In genomic region chr11:27362749-27363575, GRCh38 we compare ENCODE assay signal across 8 cellular contexts. TPM values are rescaled to one million over a fixed set of nuclear protein-coding genes. Genes with fewer than 3 reads are reported as not detected.
DNase-seq lines count a peak whose midpoint lies in the region; ATAC-seq, FAIRE-seq and TF ChIP-seq lines count a peak whose summit lies in the region.

A gene with protein sequence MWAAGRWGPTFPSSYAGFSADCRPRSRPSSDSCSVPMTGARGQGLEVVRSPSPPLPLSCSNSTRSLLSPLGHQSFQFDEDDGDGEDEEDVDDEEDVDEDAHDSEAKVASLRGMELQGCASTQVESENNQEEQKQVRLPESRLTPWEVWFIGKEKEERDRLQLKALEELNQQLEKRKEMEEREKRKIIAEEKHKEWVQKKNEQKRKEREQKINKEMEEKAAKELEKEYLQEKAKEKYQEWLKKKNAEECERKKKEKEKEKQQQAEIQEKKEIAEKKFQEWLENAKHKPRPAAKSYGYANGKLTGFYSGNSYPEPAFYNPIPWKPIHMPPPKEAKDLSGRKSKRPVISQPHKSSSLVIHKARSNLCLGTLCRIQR (minus strand): TSS chr11:27363215. CDS start chr11:27363194, 21 bp downstream.

- POLR2A ChIA-PET in RWPE1 (lab: Yijun Ruan, JAX; ENCODE audit: low non-redundant PET), result interaction anchor here (0.7 kb wide), 1 partner anchor 135 kb away, joined by 3 read pairs; no protein-coding TSS in a partner anchor

- no peaks in the 10 kb centered on the region for H3K27me3 Mint-ChIP-seq in activated T-helper 17 cell treated with anti-CD3 and anti-CD28 coated beads, Interleukin-2, amount 50 U/mL, for 72 hours
- H3K27me3 Mint-ChIP-seq in natural killer cell (ENCODE audit: low read depth in 2 of 2), result peaks cover 0 to 7% of the 10 kb centered on the region in 2 donors
- no peaks in the 10 kb centered on the region for H3K27me3 Mint-ChIP-seq in stimulated activated naive B cell treated with anti-CD40 and anti-IgM and Interleukin-4, amounts not matched to agents 10 μg/mL and 1 μg/mL and 100 μg/mL, for 72 hours

- peak; percentile 99 for ATAC-seq in activated T-helper 17 cell treated with anti-CD3 and anti-CD28 coated beads, Interleukin-2, amount 50 U/mL, for 72 hours (replicated peaks)
- peak; percentile 96 to 99 (median 99) for ATAC-seq in natural killer cell
- ATAC-seq in stimulated activated naive B cell treated with anti-CD40 and anti-IgM and Interleukin-4, amounts not matched to agents 10 μg/mL and 1 μg/mL and 100 μg/mL, for 72 hours (replicated peaks), result peak; percentile 99

- no peak for FAIRE-seq in H54 (lab: Jason Lieb, UNC)

- TF ChIP-seq POLR2A in H54 (IDR thresholded peaks at IDR 0.05; ENCODE audit: low read depth, low read length), result peak; percentile 55

- H3K4me1 Mint-ChIP-seq in activated T-helper 17 cell treated with anti-CD3 and anti-CD28 coated beads, Interleukin-2, amount 50 U/mL, for 72 hours, result peaks cover 10% of the 10 kb centered on the region
- H3K4me1 Mint-ChIP-seq in natural killer cell, result peaks cover 19 to 23% of the 10 kb centered on the region in 2 donors
- peaks cover 16 to 24% of the 10 kb centered on the region in 2 donors for H3K4me1 Mint-ChIP-seq in stimulated activated naive B cell treated with anti-CD40 and anti-IgM and Interleukin-4, amounts not matched to agents 10 μg/mL and 1 μg/mL and 100 μg/mL, for 72 hours

- CTCF ChIA-PET in RWPE1 (lab: Yijun Ruan, JAX), result no interaction called here

- H3K27ac Mint-ChIP-seq in activated T-helper 17 cell treated with anti-CD3 and anti-CD28 coated beads, Interleukin-2, amount 50 U/mL, for 72 hours, result peak within 1 kb of the TSS; percentile 95
- peak within 1 kb of the TSS; percentile 81 to 86 for H3K27ac Mint-ChIP-seq in natural killer cell
- peak within 1 kb of the TSS; percentile 94 for H3K27ac Mint-ChIP-seq in stimulated activated naive B cell treated with anti-CD40 and anti-IgM and Interleukin-4, amounts not matched to agents 10 μg/mL and 1 μg/mL and 100 μg/mL, for 72 hours

- H3K9me3 Mint-ChIP-seq in activated T-helper 17 cell treated with anti-CD3 and anti-CD28 coated beads, Interleukin-2, amount 50 U/mL, for 72 hours, result no peaks in the 10 kb centered on the region
- H3K9me3 Mint-ChIP-seq in natural killer cell, result no peaks in the 10 kb centered on the region
- H3K9me3 Mint-ChIP-seq in stimulated activated naive B cell treated with anti-CD40 and anti-IgM and Interleukin-4, amounts not matched to agents 10 μg/mL and 1 μg/mL and 100 μg/mL, for 72 hours, result no peaks in the 10 kb centered on the region

- H3K4me3 Mint-ChIP-seq in activated T-helper 17 cell treated with anti-CD3 and anti-CD28 coated beads, Interleukin-2, amount 50 U/mL, for 72 hours, result peak within 1 kb of the TSS; percentile 95
- H3K4me3 Mint-ChIP-seq in natural killer cell, result peak within 1 kb of the TSS; percentile 89
- peak within 1 kb of the TSS; percentile 93 to 97 for H3K4me3 Mint-ChIP-seq in stimulated activated naive B cell treated with anti-CD40 and anti-IgM and Interleukin-4, amounts not matched to agents 10 μg/mL and 1 μg/mL and 100 μg/mL, for 72 hours

- H3K36me3 Mint-ChIP-seq in activated T-helper 17 cell treated with anti-CD3 and anti-CD28 coated beads, Interleukin-2, amount 50 U/mL, for 72 hours (ENCODE audit: low read depth), result no peaks in the 10 kb centered on the region
- H3K36me3 Mint-ChIP-seq in natural killer cell, result no peaks in the 10 kb centered on the region
- H3K36me3 Mint-ChIP-seq in stimulated activated naive B cell treated with anti-CD40 and anti-IgM and Interleukin-4, amounts not matched to agents 10 μg/mL and 1 μg/mL and 100 μg/mL, for 72 hours, result no peaks in the 10 kb centered on the region

- intact Hi-C loops in natural killer cell (cut with micrococcal nuclease), result loop anchor here (1.0 kb wide), 1 partner anchor 143 kb away; the partner anchor contains the start of gene LIN7C

- DNase-seq in ELF-1 (ENCODE audit: low read depth, low spot score) (peak; percentile 96), H54 (ENCODE audit: insufficient read length, low spot score) (peak; percentile 90), LNCaP clone FGC (ENCODE audit: low read depth) (peak; percentile 62), RWPE1 (ENCODE audit: low spot score) (peak; percentile 92), fibroblast of mammary gland (ENCODE audit: low read depth) (peak; percentile 88), natural killer cell (peak; percentile 82)
- peak; percentile 87 for DNase-seq in stimulated activated naive B cell treated with anti-CD40 and anti-IgM and Interleukin-4, amounts not matched to agents 10 μg/mL and 1 μg/mL and 100 μg/mL, for 72 hours

- H3K4me3 ChIP-seq in LNCaP clone FGC (ENCODE audit: low read depth, low read length) (peak within 1 kb of the TSS; percentile 80), fibroblast of mammary gland (ENCODE audit: control insufficient read depth, low read depth, low read length) (peak within 1 kb of the TSS; percentile 79)

- peak within 1 kb of the TSS; percentile 75 for H3K27ac ChIP-seq in RWPE1

- TF ChIP-seq CTCF in LNCaP clone FGC (IDR thresholded peaks at IDR 0.05; ENCODE audit: control insufficient read depth, extremely low read depth, insufficient read depth), result no peak
- TF ChIP-seq CTCF in RWPE1 (conservative IDR thresholded peaks at IDR 0.05; ENCODE audit: low read depth), result no peak
- no peak for TF ChIP-seq CTCF in fibroblast of mammary gland (conservative IDR thresholded peaks at IDR 0.05; ENCODE audit: control insufficient read depth, insufficient read depth, low read depth, low read length)
- no peak for TF ChIP-seq CTCF in natural killer cell (IDR thresholded peaks at IDR 0.05)

RNA-seq across cellular contexts. Expression of the gene that starts here (rescaled TPM):
- total RNA-seq in activated T-helper 17 cell treated with anti-CD3 and anti-CD28 coated beads, Interleukin-2, amount 50 U/mL, for 72 hours, result 10 to 100 TPM in 1 of 2 donors, 1 to 10 TPM in 1; 9.8 to 19.1 TPM
- total RNA-seq in natural killer cell, result 1 to 10 TPM in 2 of 3 donors, under 1 TPM in 1; 0.99 to 3.0 (median 1.2) TPM

Comparison
In these comparisons a context has a peak if more than half of its experiments do, and no peak if none do; other contexts are left out.
1. Peak in every context shown above with its lines: DNase-seq, ATAC-seq, H3K4me3 ChIP-seq and H3K27ac ChIP-seq.